Comparison of ENCODE assay signal across 8 cellular contexts in the genomic region with DNA sequence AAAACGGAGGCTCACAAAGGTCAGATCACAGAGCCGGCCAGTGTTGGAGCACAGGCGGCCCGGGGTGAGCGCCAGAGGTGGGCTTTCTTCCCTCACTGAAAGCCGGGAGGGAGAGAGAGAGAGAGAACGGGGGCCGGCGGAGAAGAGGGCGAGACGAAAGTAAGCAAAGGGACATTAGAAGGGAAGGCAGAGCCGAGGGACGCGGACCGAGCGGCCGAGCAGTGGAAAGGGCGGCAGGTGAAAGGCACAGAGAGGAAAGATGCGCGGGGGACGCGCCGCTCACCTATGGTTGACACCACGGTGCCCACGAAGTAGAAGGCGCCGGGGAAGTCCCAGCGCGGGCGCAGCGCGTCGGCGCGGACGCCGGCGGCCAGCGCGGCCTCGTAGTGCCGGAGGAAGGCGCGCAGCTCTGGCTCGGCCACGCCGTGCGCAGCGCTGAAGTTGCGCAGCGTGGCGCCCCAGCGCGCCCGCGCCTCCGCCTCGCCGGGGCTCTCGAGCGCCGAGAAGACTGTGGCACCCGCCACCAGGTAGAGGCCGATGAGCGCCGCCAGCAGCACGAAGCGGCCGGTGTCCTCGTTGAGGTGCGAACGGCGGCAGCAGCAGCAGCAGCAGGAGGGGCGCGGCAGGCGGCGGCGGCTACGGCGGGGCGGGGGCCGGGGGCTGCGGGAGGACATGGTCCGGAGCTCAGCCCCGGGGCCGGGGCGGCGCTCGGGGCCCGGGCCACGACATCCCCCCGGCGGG. TPM values are rescaled to one million over a fixed set of nuclear protein-coding genes. Genes with fewer than 3 reads are reported as not detected.
DNase-seq lines count a peak whose midpoint lies in the region; ATAC-seq and TF ChIP-seq lines count a peak whose summit lies in the region.

No MANE protein-coding gene starts in this region.

- H3K4me1 ChIP-seq in OCI-LY1 (ENCODE audit: insufficient read depth, low read length, severe bottlenecking) (peaks cover 46% of the 10 kb centered on the region), esophagus muscularis mucosa (peaks cover 13 to 29% (median 28%) of the 10 kb centered on the region in 4 donors)

- peaks cover 15% of the 10 kb centered on the region for H3K4me1 Mint-ChIP-seq in activated naive CD4-positive, alpha-beta T cell treated with anti-CD3 and anti-CD28 coated beads for 36 hours (ENCODE audit: low read depth)

- H4K20me1 ChIP-seq in OCI-LY1 (ENCODE audit: insufficient read depth, low read length): no peaks in the 10 kb centered on the region

- no peak for TF ChIP-seq POLR2A in esophagus muscularis mucosa (IDR thresholded peaks at IDR 0.05; ENCODE audit: low read depth)

- H3K9me3 Mint-ChIP-seq in activated naive CD4-positive, alpha-beta T cell treated with anti-CD3 and anti-CD28 coated beads for 36 hours: no peaks in the 10 kb centered on the region

- H3F3A ChIP-seq in OCI-LY1 (ENCODE audit: insufficient read depth, low read length): no peaks in the 10 kb centered on the region

- H3K9me3 ChIP-seq in OCI-LY1 (ENCODE audit: low read length) (no peaks in the 10 kb centered on the region), esophagus muscularis mucosa (no peaks in the 10 kb centered on the region)

- H3K27me3 Mint-ChIP-seq in activated naive CD4-positive, alpha-beta T cell treated with anti-CD3 and anti-CD28 coated beads for 36 hours (ENCODE audit: low read depth): peaks cover 59% of the 10 kb centered on the region

- no peak overlapping the region for H2AFZ ChIP-seq in OCI-LY1 (ENCODE audit: low read length)

- no peak overlapping the region for H3K27ac Mint-ChIP-seq in activated naive CD4-positive, alpha-beta T cell treated with anti-CD3 and anti-CD28 coated beads for 36 hours

- TF ChIP-seq CTCF in OCI-LY1 (IDR thresholded peaks at IDR 0.05; ENCODE audit: low read length) (no peak), esophagus muscularis mucosa (IDR thresholded peaks at IDR 0.05) (no peak)

- ATAC-seq in HG03439 (IDR thresholded peaks at IDR 0.05; ENCODE audit: unreplicated experiment): no peak
- no peak for ATAC-seq in GM21390 (IDR thresholded peaks at IDR 0.05; ENCODE audit: unreplicated experiment)
- ATAC-seq in GM19035 (IDR thresholded peaks at IDR 0.05; ENCODE audit: unreplicated experiment): no peak

- H3K36me3 Mint-ChIP-seq in activated naive CD4-positive, alpha-beta T cell treated with anti-CD3 and anti-CD28 coated beads for 36 hours (ENCODE audit: low read depth): no peaks in the 10 kb centered on the region

- H3K4me2 ChIP-seq in OCI-LY1 (ENCODE audit: low read length): peak overlapping the region; percentile 100

- no peak for TF ChIP-seq EP300 in esophagus muscularis mucosa (IDR thresholded peaks at IDR 0.05)

- CTCF ChIA-PET in activated naive CD4-positive, alpha-beta T cell treated with anti-CD3 and anti-CD28 coated beads for 36 hours (lab: Charles Lee): no interaction called here

- peak overlapping the region; percentile 62 for H3K27ac ChIP-seq in OCI-LY1 (ENCODE audit: low read depth, low read length, poor library complexity, severe bottlenecking)
- H3K27ac ChIP-seq in esophagus muscularis mucosa (replicated peaks in 1 of 4): no peak overlapping the region

- intact Hi-C loops in activated naive CD4-positive, alpha-beta T cell treated with anti-CD3 and anti-CD28 coated beads for 36 hours (cut with micrococcal nuclease): no loop called here
- intact Hi-C loops in esophagus muscularis mucosa (cut with DNase I): no loop called here

- peak overlapping the region; percentile 63 for H3K4me3 Mint-ChIP-seq in activated naive CD4-positive, alpha-beta T cell treated with anti-CD3 and anti-CD28 coated beads for 36 hours

- no peaks in the 10 kb centered on the region for H3K9me2 ChIP-seq in OCI-LY1 (ENCODE audit: low read depth, low read length)

- H3K4me3 ChIP-seq in OCI-LY1 (ENCODE audit: low read depth, low read length, poor library complexity, severe bottlenecking): peak overlapping the region; percentile 87
- H3K4me3 ChIP-seq in esophagus muscularis mucosa: peak overlapping the region; percentile 8 to 51 (median 42)

- peaks cover 49% of the 10 kb centered on the region for H3K79me2 ChIP-seq in OCI-LY1 (ENCODE audit: insufficient read depth, low read length)

- H3K9ac ChIP-seq in OCI-LY1 (ENCODE audit: low read length): peak overlapping the region; percentile 78

- H3K36me3 ChIP-seq in OCI-LY1 (ENCODE audit: insufficient read depth, low read length) (peaks cover 13% of the 10 kb centered on the region), esophagus muscularis mucosa (no peaks in the 10 kb centered on the region)

- H3K27me3 ChIP-seq in OCI-LY1 (ENCODE audit: insufficient read depth, low read length) (no peaks in the 10 kb centered on the region; the same call in 1 of the 2 replicates), esophagus muscularis mucosa (peaks cover 0 to 80% (median 37%) of the 10 kb centered on the region in 4 donors)

- DNase-seq in activated naive CD4-positive, alpha-beta T cell treated with anti-CD3 and anti-CD28 coated beads for 36 hours: peak; percentile 15
- DNase-seq in activated naive CD4-positive, alpha-beta T cell (lab: John Stamatoyannopoulos, UW): no peak
- DNase-seq in esophagus muscularis mucosa (ENCODE audit: extremely low spot score) (no peak), retina (peak; percentile 76)

- 2% methylated on average over 35 of the region's 93 CpGs for WGBS in esophagus muscularis mucosa

RNA-seq across cellular contexts. Expression of a gene that starts 1.0 kb away (rescaled TPM):
- total RNA-seq in activated naive CD4-positive, alpha-beta T cell treated with anti-CD3 and anti-CD28 coated beads for 36 hours: under 1 TPM; 0.17 to 0.30 TPM
- under 1 TPM in 2 of 4 donors, not detected in 2; 0.13 to 0.17 TPM for total RNA-seq in esophagus muscularis mucosa

Comparison
In these comparisons a context has a peak if more than half of its experiments do, and no peak if none do; other contexts are left out.
1. DNase-seq: peak in activated naive CD4-positive, alpha-beta T cell treated with anti-CD3 and anti-CD28 coated beads for 36 hours (single experiment) and retina (single experiment); none in activated naive CD4-positive, alpha-beta T cell (0 of 4) and esophagus muscularis mucosa (single experiment).